In genomic region chr18:43830905-43831304, GRCh38 we compare ENCODE assay signal across 21 cellular contexts.
A peak's percentile ranks its signal among the peaks of the same experiment; 100 is the strongest.
DNase-seq lines count a peak whose midpoint lies in the region; ATAC-seq and TF ChIP-seq lines count a peak whose summit lies in the region.
"Had no signal": no experiment of that assay in that cellular context is flagged by ENCODE, and none has a peak within 500 bp of the region (broad histone marks: within the 10 kb centered on the region; RNA-seq: fewer than 3 reads in every experiment).

No MANE protein-coding gene starts in this region.

- TF ChIP-seq CTCF in mesothelial cell of epicardium (IDR thresholded peaks at IDR 0.05; ENCODE audit: unreplicated experiment), result no peak

- no peak for ATAC-seq in naive thymus-derived CD4-positive, alpha-beta T cell
- ATAC-seq: left colon had no signal

- POLR2A ChIA-PET in naive thymus-derived CD4-positive, alpha-beta T cell (lab: Charles Lee), result no interaction called here

- CTCF ChIA-PET in naive thymus-derived CD4-positive, alpha-beta T cell (lab: Charles Lee), result no interaction called here

- H3K9me3 ChIP-seq in naive thymus-derived CD4-positive, alpha-beta T cell (ENCODE audit: control insufficient read depth in 2 of 3, low read length in 3 of 3), result no peaks in the 10 kb centered on the region

- H3K4me1 ChIP-seq in naive thymus-derived CD4-positive, alpha-beta T cell (ENCODE audit: control insufficient read depth in 2 of 2, insufficient read depth in 2 of 2, low read length in 2 of 2), result no peaks in the 10 kb centered on the region

- H3K27me3 ChIP-seq in naive thymus-derived CD4-positive, alpha-beta T cell (ENCODE audit: control insufficient read depth in 2 of 2, insufficient read depth in 2 of 2, low read length in 2 of 2), result no peaks in the 10 kb centered on the region

- H3K36me3 Mint-ChIP-seq in mesothelial cell of epicardium, result no peaks in the 10 kb centered on the region
- no peaks in the 10 kb centered on the region for H3K36me3 Mint-ChIP-seq in naive thymus-derived CD4-positive, alpha-beta T cell
- H3K36me3 Mint-ChIP-seq: IgD-negative memory B cell, naive B cell had no signal

- no peak overlapping the region for H3K4me3 ChIP-seq in naive thymus-derived CD4-positive, alpha-beta T cell (ENCODE audit: low read length)

- H3K27ac ChIP-seq in naive thymus-derived CD4-positive, alpha-beta T cell (ENCODE audit: low read depth, low read length), result no peak overlapping the region

- H3K27ac Mint-ChIP-seq in mesothelial cell of epicardium, result no peak overlapping the region
- no peak overlapping the region for H3K27ac Mint-ChIP-seq in naive thymus-derived CD4-positive, alpha-beta T cell
- H3K27ac Mint-ChIP-seq: IgD-negative memory B cell, progenitor cell of endocrine pancreas had no signal

- peaks cover 3% of the 10 kb centered on the region for H3K9me3 Mint-ChIP-seq in mesothelial cell of epicardium
- H3K9me3 Mint-ChIP-seq in naive thymus-derived CD4-positive, alpha-beta T cell, result peaks cover 0 to 18% (median 0%) of the 10 kb centered on the region in 11 donors
- H3K9me3 Mint-ChIP-seq: IgD-negative memory B cell, naive B cell had no signal

- no peaks in the 10 kb centered on the region for H3K36me3 ChIP-seq in naive thymus-derived CD4-positive, alpha-beta T cell (ENCODE audit: control insufficient read depth in 2 of 3, insufficient read depth in 3 of 3, low read length in 3 of 3)

- DNase-seq in DMS153 treated with DMSO at 0.1 percent for 48 hours (lab: John Stamatoyannopoulos, UW; ENCODE audit: unreplicated experiment), result peak; percentile 49
- DNase-seq in NCI-H1930 (lab: John Stamatoyannopoulos, UW), result peak; percentile 28 to 58
- peak; percentile 16 for DNase-seq in RPMI7951 (ENCODE audit: low read depth)
- DNase-seq in left kidney (ENCODE audit: low read depth, low spot score), result peak; percentile 66
- DNase-seq in stimulated activated CD4-positive, alpha-beta T cell treated with anti-CD3 and anti-CD28 coated beads, Interleukin-4, amount 100 ng/mL, for 1 hour, result no peak
- DNase-seq in mesothelial cell of epicardium (ENCODE audit: low spot score in 2 of 2, unreplicated experiment in 2 of 2), result no peak
- no peak for DNase-seq in NCI-H187 (lab: John Stamatoyannopoulos, UW)
- DNase-seq in naive thymus-derived CD4-positive, alpha-beta T cell, result no peak
- DNase-seq: activated CD4-positive, CD25-positive, alpha-beta regulatory T cell treated with anti-CD3 and anti-CD28 coated beads, Interleukin-2, amount 50 U/mL, for 72 hours; activated CD8-positive, alpha-beta memory T cell treated with anti-CD3 and anti-CD28 coated beads, Interleukin-2, amount 50 U/mL, for 48 hours; activated naive CD4-positive, alpha-beta T cell; dermis blood vessel endothelial cell; erythroblast; hypothalamus; left colon; naive B cell; SHP77; stimulated activated CD4-positive, alpha-beta T cell treated with anti-CD3 and anti-CD28 coated beads, Interleukin-15, amount 100 ng/mL, for 24 hours; T-helper 2 cell had no signal

- H3K4me3 Mint-ChIP-seq in mesothelial cell of epicardium, result no peak overlapping the region
- no peak overlapping the region for H3K4me3 Mint-ChIP-seq in naive thymus-derived CD4-positive, alpha-beta T cell
- H3K4me3 Mint-ChIP-seq: IgD-negative memory B cell, naive B cell had no signal

- peaks cover 6% of the 10 kb centered on the region for H3K4me1 Mint-ChIP-seq in mesothelial cell of epicardium
- H3K4me1 Mint-ChIP-seq in naive thymus-derived CD4-positive, alpha-beta T cell, result no peaks in the 10 kb centered on the region
- H3K4me1 Mint-ChIP-seq: IgD-negative memory B cell, naive B cell had no signal

- intact Hi-C loops in naive thymus-derived CD4-positive, alpha-beta T cell (cut with micrococcal nuclease), result no loop called here

- no peaks in the 10 kb centered on the region for H3K27me3 Mint-ChIP-seq in mesothelial cell of epicardium (ENCODE audit: low read depth)
- H3K27me3 Mint-ChIP-seq in naive thymus-derived CD4-positive, alpha-beta T cell, result no peaks in the 10 kb centered on the region
- H3K27me3 Mint-ChIP-seq: IgD-negative memory B cell, naive B cell, progenitor cell of endocrine pancreas had no signal

Comparison
In these comparisons a context has a peak if more than half of its experiments do, and no peak if none do; other contexts are left out.
1. DNase-seq: peak in DMS153 treated with DMSO at 0.1 percent for 48 hours (single experiment), NCI-H1930 (2 of 2), RPMI7951 (single experiment) and left kidney (single experiment); none in stimulated activated CD4-positive, alpha-beta T cell treated with anti-CD3 and anti-CD28 coated beads, Interleukin-4, amount 100 ng/mL, for 1 hour (single experiment), mesothelial cell of epicardium (0 of 2), NCI-H187 (0 of 2) and naive thymus-derived CD4-positive, alpha-beta T cell (0 of 9).